In genomic region chr5:125891326-125891725, GRCh38 we compare ENCODE assay signal across 22 cellular contexts.
"Had no signal": no experiment of that assay in that cellular context is flagged by ENCODE, and none has a peak within 500 bp of the region (broad histone marks: within the 10 kb centered on the region; RNA-seq: fewer than 3 reads in every experiment).

No MANE protein-coding gene starts in this region.

- DNase-seq: activated CD4-positive, alpha-beta T cell treated with anti-CD3 and anti-CD28 coated beads, Interleukin-2, amount 10 ng/mL, durations not matched to agents 7 days and 5 days; activated CD8-positive, alpha-beta T cell treated with anti-CD3 and anti-CD28 coated beads, Interleukin-2, amount 10 ng/mL, durations not matched to agents 7 days and 5 days; activated naive CD4-positive, alpha-beta T cell treated with anti-CD3 and anti-CD28 coated beads for 36 hours; activated T-cell treated with anti-CD3 and anti-CD28 coated beads, Interleukin-2, amount 50 U/mL, for 24 hours; effector CD8-positive, alpha-beta T cell; gastrocnemius medialis; heart left ventricle; left ventricle myocardium superior; mucosa of descending colon; naive thymus-derived CD4-positive, alpha-beta T cell; ovary; psoas muscle; right cardiac atrium; small intestine; stimulated activated CD4-positive, alpha-beta T cell treated with anti-CD3 and anti-CD28 coated beads, Interleukin-15, amount 100 ng/mL, for 24 hours; stimulated activated CD4-positive, alpha-beta T cell treated with anti-CD3 and anti-CD28 coated beads, Interleukin-2, amount 100 ng/mL, for 48 hours; stimulated activated naive CD8-positive, alpha-beta T cell treated with anti-CD3 and anti-CD28 coated beads, Interleukin-15, amount 100 ng/mL, for 72 hours; trophoblast cell had no signal

- H3K27ac ChIP-seq: gastrocnemius medialis, heart left ventricle, neural progenitor cell, ovary, psoas muscle, suprapubic skin, vagina had no signal

- ATAC-seq: activated CD4-positive, CD25-positive, alpha-beta regulatory T cell treated with anti-CD3 and anti-CD28 coated beads, Interleukin-2, amount 50 U/mL, for 24 hours; activated CD8-positive, alpha-beta T cell treated with anti-CD3 and anti-CD28 coated beads, Interleukin-2, amount 10 ng/mL, durations not matched to agents 7 days and 5 days; gastrocnemius medialis; heart left ventricle; mucosa of descending colon; naive thymus-derived CD4-positive, alpha-beta T cell; psoas muscle; stimulated activated naive CD8-positive, alpha-beta T cell treated with anti-CD3 and anti-CD28 coated beads, Interleukin-15, amount 100 ng/mL, for 72 hours had no signal

- H3K27me3 ChIP-seq: gastrocnemius medialis, heart left ventricle, neural progenitor cell, ovary, suprapubic skin, vagina had no signal

- H3K4me3 ChIP-seq: gastrocnemius medialis, heart left ventricle, mucosa of descending colon, neural progenitor cell, ovary, psoas muscle, suprapubic skin, vagina had no signal

- H3K36me3 ChIP-seq: gastrocnemius medialis, heart left ventricle, neural progenitor cell, ovary, suprapubic skin, vagina had no signal
